Comparison of ENCODE assay signal across 25 cellular contexts in genomic region chr11:35722641-35723040, GRCh38.
DNase-seq lines count a peak whose midpoint lies in the region; ATAC-seq, FAIRE-seq and TF ChIP-seq lines count a peak whose summit lies in the region.
"Had no signal": no experiment of that assay in that cellular context is flagged by ENCODE, and none has a peak within 500 bp of the region (broad histone marks: within the 10 kb centered on the region; RNA-seq: fewer than 3 reads in every experiment).

No MANE protein-coding gene starts in this region.

- H3K27me3 Mint-ChIP-seq in CD14-positive monocyte (ENCODE audit: low read depth in 3 of 3) (peaks cover 0 to 2% (median 0%) of the 10 kb centered on the region in 3 donors), natural killer cell (ENCODE audit: low read depth in 2 of 2) (no peaks in the 10 kb centered on the region)
- H3K27me3 Mint-ChIP-seq: CD4-positive, alpha-beta T cell had no signal

- H3K36me3 ChIP-seq in Karpas-422 (ENCODE audit: insufficient read depth, low read length): peaks cover 5% of the 10 kb centered on the region; the same call in 1 of the 2 replicates
- peaks cover 24% of the 10 kb centered on the region for H3K36me3 ChIP-seq in K562 (ENCODE audit: control insufficient read depth, insufficient read depth, low read length)
- H3K36me3 ChIP-seq in gastroesophageal sphincter: peaks cover 0 to 20% of the 10 kb centered on the region in 2 donors
- H3K36me3 ChIP-seq: BE2C, HAP-1 had no signal

- H3K27ac ChIP-seq in Karpas-422 (ENCODE audit: low read length) (peak overlapping the region; percentile 52; the same call in 1 of the 2 replicates), K562 (ENCODE audit: extremely low read depth, low read depth, low read length) (no peak overlapping the region), gastroesophageal sphincter (no peak overlapping the region)
- H3K27ac ChIP-seq: A549, HL-60, SJCRH30 had no signal

- TF ChIP-seq CTCF in CD14-positive monocyte (IDR thresholded peaks at IDR 0.05): no peak
- TF ChIP-seq CTCF in K562 (IDR thresholded peaks at IDR 0.05 in 2 of 3, conservative IDR thresholded peaks at IDR 0.05 in 1 of 3; ENCODE audit: insufficient read depth in 2 of 3, low read depth in 1 of 3, low read length in 3 of 3): no peak
- no peak for TF ChIP-seq CTCF in natural killer cell (IDR thresholded peaks at IDR 0.05)
- no peak for TF ChIP-seq CTCF in gastroesophageal sphincter (IDR thresholded peaks at IDR 0.05)

- H3K9me3 ChIP-seq in Karpas-422 (ENCODE audit: low read length) (no peaks in the 10 kb centered on the region), K562 (replicated peaks; ENCODE audit: control insufficient read depth, insufficient read depth, low read depth, low read length) (no peaks in the 10 kb centered on the region; the same call in 1 of the 2 replicates), gastroesophageal sphincter (no peaks in the 10 kb centered on the region)
- H3K9me3 ChIP-seq: A549, BE2C, Caco-2, HAP-1, SJCRH30 had no signal

- no peak for TF ChIP-seq RAD21 in K562 (CRISPR knock-in tag; conservative IDR thresholded peaks at IDR 0.05 in 1 of 2, IDR thresholded peaks at IDR 0.05 in 1 of 2)

- WGBS in K562 (ENCODE audit: insufficient coverage, low coverage, missing lambda C conversion rate): 37% methylated on average over 4 of the region's 4 CpGs
- WGBS in gastroesophageal sphincter (ENCODE audit: low coverage in 1 of 2), 2 donors: 97% methylated on average over 3 of the region's 4 CpGs; no CpG with 5 or more reads in 1 of the 2 donors

- H3K36me3 Mint-ChIP-seq in CD14-positive monocyte (peaks cover 22% of the 10 kb centered on the region in 2 donors), natural killer cell (peaks cover 9% of the 10 kb centered on the region)
- H3K36me3 Mint-ChIP-seq in stimulated activated effector memory CD8-positive, alpha-beta T cell treated with anti-CD3 and anti-CD28 coated beads, Interleukin-12 subunit alpha, Interleukin-12 subunit beta, amount 100 ng/mL, for 72 hours: peaks cover 25% of the 10 kb centered on the region

- H3K27me3 ChIP-seq in Karpas-422 (ENCODE audit: low read length) (no peaks in the 10 kb centered on the region), K562 (ENCODE audit: control insufficient read depth in 2 of 2, insufficient read depth in 2 of 2, low read length in 2 of 2) (no peaks in the 10 kb centered on the region), gastroesophageal sphincter (no peaks in the 10 kb centered on the region)
- H3K27me3 ChIP-seq: BE2C, SJCRH30 had no signal

- peaks cover 17% of the 10 kb centered on the region for H3K4me1 ChIP-seq in Karpas-422 (ENCODE audit: low read length)
- no peaks in the 10 kb centered on the region; a peak in 1 of 5 replicates for H3K4me1 ChIP-seq in K562 (replicated peaks in 1 of 2; ENCODE audit: control insufficient read depth in 2 of 2, insufficient read depth in 2 of 2, low read length in 2 of 2)
- H3K4me1 ChIP-seq in gastroesophageal sphincter: peaks cover 0 to 25% (median 0%) of the 10 kb centered on the region in 3 donors
- H3K4me1 ChIP-seq: BE2C, HAP-1 had no signal

- ATAC-seq in K562 (no peak), natural killer cell (no peak), gastroesophageal sphincter (no peak)
- no peak for ATAC-seq in stimulated activated effector memory CD8-positive, alpha-beta T cell treated with anti-CD3 and anti-CD28 coated beads, Interleukin-12 subunit alpha, Interleukin-12 subunit beta, amount 100 ng/mL, for 72 hours
- ATAC-seq: A549, HepG2 had no signal

- H3K4me3 ChIP-seq in Karpas-422 (ENCODE audit: low read length) (no peak overlapping the region), K562 (no peak overlapping the region), gastroesophageal sphincter (no peak overlapping the region)
- H3K4me3 ChIP-seq: A549, HAP-1, SJCRH30 had no signal

- H3K27ac Mint-ChIP-seq in CD14-positive monocyte (peak overlapping the region in 5 of 7 donors; percentile 80 to 95 (median 92)), natural killer cell (peak overlapping the region in 1 of 2 donors; percentile 2)
- H3K27ac Mint-ChIP-seq in stimulated activated effector memory CD8-positive, alpha-beta T cell treated with anti-CD3 and anti-CD28 coated beads, Interleukin-12 subunit alpha, Interleukin-12 subunit beta, amount 100 ng/mL, for 72 hours: peak overlapping the region; percentile 50
- H3K27ac Mint-ChIP-seq: CD4-positive, alpha-beta T cell had no signal

- intact Hi-C loops in CD14-positive monocyte (cut with micrococcal nuclease) (no loop called here), K562 (cut with micrococcal nuclease) (no loop called here), natural killer cell (cut with micrococcal nuclease) (no loop called here)

- POLR2A ChIA-PET in K562 (lab: Yijun Ruan, JAX): no interaction called here

- in situ Hi-C loops in K562 (cut with MboI): no loop called here

- H3K4me1 Mint-ChIP-seq in CD14-positive monocyte: peaks cover 19% of the 10 kb centered on the region
- H3K4me1 Mint-ChIP-seq in stimulated activated effector memory CD8-positive, alpha-beta T cell treated with anti-CD3 and anti-CD28 coated beads, Interleukin-12 subunit alpha, Interleukin-12 subunit beta, amount 100 ng/mL, for 72 hours: peaks cover 8% of the 10 kb centered on the region
- H3K4me1 Mint-ChIP-seq in natural killer cell: peaks cover 47 to 51% of the 10 kb centered on the region in 2 donors

- H3K9ac ChIP-seq in Karpas-422 (ENCODE audit: low read length) (no peak overlapping the region), K562 (ENCODE audit: insufficient read depth in 1 of 2, low read depth in 2 of 2, low read length in 2 of 2) (no peak overlapping the region)

- BruUV-seq in K562 (replicated peaks; lab: Mats Ljungman, UMichigan): no TSS peak

- CTCF ChIA-PET in K562 (lab: Yijun Ruan, JAX; ENCODE audit: low intra/inter-chr PET ratio): no interaction called here

- H3K4me2 ChIP-seq in Karpas-422 (ENCODE audit: low read depth, low read length, poor library complexity, severe bottlenecking) (no peak overlapping the region), K562 (ENCODE audit: insufficient read depth, low read length) (no peak overlapping the region)
- H3K4me2 ChIP-seq: A549 had no signal

- H3K79me2 ChIP-seq in Karpas-422 (ENCODE audit: low read length): peaks cover 33% of the 10 kb centered on the region
- peaks cover 43% of the 10 kb centered on the region for H3K79me2 ChIP-seq in K562 (ENCODE audit: control insufficient read depth, insufficient read depth, low read length)

- H3K4me3 Mint-ChIP-seq in CD14-positive monocyte: peak overlapping the region in 1 of 2 donors; percentile 70
- no peak overlapping the region for H3K4me3 Mint-ChIP-seq in stimulated activated effector memory CD8-positive, alpha-beta T cell treated with anti-CD3 and anti-CD28 coated beads, Interleukin-12 subunit alpha, Interleukin-12 subunit beta, amount 100 ng/mL, for 72 hours
- H3K4me3 Mint-ChIP-seq in natural killer cell: no peak overlapping the region
- H3K4me3 Mint-ChIP-seq: CD4-positive, alpha-beta T cell had no signal

- H4K20me1 ChIP-seq in Karpas-422 (ENCODE audit: insufficient read depth, low read depth, low read length) (no peaks in the 10 kb centered on the region), K562 (replicated peaks; ENCODE audit: control insufficient read depth, insufficient read depth, low read length) (no peaks in the 10 kb centered on the region; the same call in 1 of the 2 replicates)

- H3K9me3 Mint-ChIP-seq in CD14-positive monocyte (peaks cover 0 to 5% (median 0%) of the 10 kb centered on the region in 7 donors), natural killer cell (no peaks in the 10 kb centered on the region)
- no peaks in the 10 kb centered on the region for H3K9me3 Mint-ChIP-seq in stimulated activated effector memory CD8-positive, alpha-beta T cell treated with anti-CD3 and anti-CD28 coated beads, Interleukin-12 subunit alpha, Interleukin-12 subunit beta, amount 100 ng/mL, for 72 hours

- H2AFZ ChIP-seq in Karpas-422 (ENCODE audit: low read length): no peak overlapping the region
- H2AFZ ChIP-seq in K562 (ENCODE audit: low read depth, low read length): no peak overlapping the region

- TF ChIP-seq EP300 in K562 (IDR thresholded peaks at IDR 0.05; ENCODE audit: low read length) (no peak), gastroesophageal sphincter (IDR thresholded peaks at IDR 0.05) (no peak)

- FAIRE-seq in K562 (lab: Jason Lieb, UNC): no peak
- FAIRE-seq: A549, HepG2, RCC 7860 had no signal

- no peaks in the 10 kb centered on the region for H3K9me2 ChIP-seq in Karpas-422 (replicated peaks; ENCODE audit: insufficient read depth, low read length)

- TF ChIP-seq POLR2A in K562 (conservative IDR thresholded peaks at IDR 0.05) (no peak), gastroesophageal sphincter (IDR thresholded peaks at IDR 0.05) (no peak)

- DNase-seq in CD14-positive monocyte (ENCODE audit: low spot score) (no peak), Karpas-422 (no peak), K562 (ENCODE audit: extremely low read depth in 1 of 4, low spot score in 3 of 4) (no peak), natural killer cell (no peak)
- no peak for DNase-seq in stimulated activated effector memory CD8-positive, alpha-beta T cell treated with anti-CD3 and anti-CD28 coated beads, Interleukin-12 subunit alpha, Interleukin-12 subunit beta, amount 100 ng/mL, for 72 hours (ENCODE audit: low spot score in 2 of 2)
- DNase-seq in activated CD4-positive, alpha-beta T cell treated with anti-CD3 and anti-CD28 coated beads for 48 hours: no peak
- DNase-seq: BE2C; Caco-2; CD4-positive, alpha-beta T cell; DMS 273 treated with DMSO at 0.1 percent for 48 hours; DMS79 treated with DMSO at 0.1 percent for 48 hours; KG1; NCI-H1105; NCI-H146; NCI-H2029 treated with DMSO at 0.1 percent for 48 hours; NCI-H345; NCI-H524; NCI-H774; SJCRH30 had no signal

- H3K9me1 ChIP-seq in K562 (ENCODE audit: control insufficient read depth, insufficient read depth, low read length): no peaks in the 10 kb centered on the region

TF ChIP-seq in K562, 482 proteins besides CTCF, POLR2A, EP300 and RAD21 (continues in another document):
- peak; percentile 39; the same call in 1 of the 2 replicates for TF ChIP-seq ZNF395 (CRISPR knock-in tag; IDR thresholded peaks at IDR 0.05)
- no peak for TF ChIP-seq ATF1 (CRISPR knock-in tag; IDR thresholded peaks at IDR 0.05)
- TF ChIP-seq ATF1 (tag; IDR thresholded peaks at IDR 0.05): no peak
